ENCODE assay signal across 9 cellular contexts in genomic region chr9:35619800-35620158, GRCh38. TPM values are rescaled to one million over a fixed set of nuclear protein-coding genes. Genes with fewer than 3 reads are reported as not detected.
DNase-seq lines count a peak whose midpoint lies in the region; ATAC-seq lines count a peak whose summit lies in the region.
"Had no signal": no experiment of that assay in that cellular context is flagged by ENCODE, and none has a peak within 500 bp of the region (broad histone marks: within the 10 kb centered on the region; RNA-seq: fewer than 3 reads in every experiment).

No MANE protein-coding gene starts in this region.

- intact Hi-C loops in CD4-positive, alpha-beta memory T cell (cut with micrococcal nuclease) = loop anchor here (5.0 kb wide), 1 partner anchor 263 kb away; no protein-coding TSS in a partner anchor
- intact Hi-C loops in activated T-helper 1 cell treated with anti-CD3 and anti-CD28 coated beads, Interleukin-12 subunit alpha, Interleukin-12 subunit beta, Interleukin-2, Interleukin-4 antibody, amounts not matched to agents 30 ng/mL and 10 ng/mL and 1 ng/mL, durations not matched to agents 14 hours and 24 hours and 36 hours (cut with micrococcal nuclease) = loop anchor here (1.0 to 5.0 kb wide), 7 partner anchors 15 to 208 kb away; partner anchors contain the start of genes CREB3, FAM221B, TLN1 and TMEM8B
- intact Hi-C loops in Right ventricle myocardium superior (cut with DNase I) = no loop called here

- H3K4me3 ChIP-seq in CD4-positive, alpha-beta memory T cell (ENCODE audit: low read length in 2 of 2) = no peak overlapping the region

- H3K9me3 ChIP-seq in CD4-positive, alpha-beta memory T cell (ENCODE audit: control insufficient read depth in 1 of 2, low read length in 2 of 2) = no peaks in the 10 kb centered on the region

- H3K27me3 ChIP-seq in CD4-positive, alpha-beta memory T cell (ENCODE audit: insufficient read depth, low read length) = no peaks in the 10 kb centered on the region

- H3K4me3 Mint-ChIP-seq in CD4-positive, alpha-beta memory T cell = peak overlapping the region in 6 of 8 donors; percentile 8 to 89 (median 48)
- H3K4me3 Mint-ChIP-seq in activated T-helper 1 cell treated with anti-CD3 and anti-CD28 coated beads, Interleukin-12 subunit alpha, Interleukin-12 subunit beta, Interleukin-2, Interleukin-4 antibody, amounts not matched to agents 30 ng/mL and 10 ng/mL and 1 ng/mL, durations not matched to agents 14 hours and 24 hours and 36 hours = peak overlapping the region; percentile 6

- POLR2A ChIA-PET in CD4-positive, alpha-beta memory T cell (lab: Charles Lee; ENCODE audit: partially characterized antibody) = interaction anchor here (0.6 to 8.2 kb wide), 10 partner anchors 9 to 119 kb away, joined by 3 to 148 read pairs (median 6); partner anchors contain the start of genes CCDC107, CREB3, RMRP and SIT1

- H3K4me1 Mint-ChIP-seq in CD4-positive, alpha-beta memory T cell = peaks cover 26 to 52% (median 35%) of the 10 kb centered on the region in 4 donors
- H3K4me1 Mint-ChIP-seq in activated T-helper 1 cell treated with anti-CD3 and anti-CD28 coated beads, Interleukin-12 subunit alpha, Interleukin-12 subunit beta, Interleukin-2, Interleukin-4 antibody, amounts not matched to agents 30 ng/mL and 10 ng/mL and 1 ng/mL, durations not matched to agents 14 hours and 24 hours and 36 hours (ENCODE audit: low read depth) = peaks cover 69% of the 10 kb centered on the region

- H3K36me3 ChIP-seq in CD4-positive, alpha-beta memory T cell (ENCODE audit: insufficient read depth, low read length) = no peaks in the 10 kb centered on the region

- no peaks in the 10 kb centered on the region for H3K36me3 Mint-ChIP-seq in CD4-positive, alpha-beta memory T cell
- H3K36me3 Mint-ChIP-seq in activated T-helper 1 cell treated with anti-CD3 and anti-CD28 coated beads, Interleukin-12 subunit alpha, Interleukin-12 subunit beta, Interleukin-2, Interleukin-4 antibody, amounts not matched to agents 30 ng/mL and 10 ng/mL and 1 ng/mL, durations not matched to agents 14 hours and 24 hours and 36 hours (ENCODE audit: low read depth) = no peaks in the 10 kb centered on the region

- H3K4me1 ChIP-seq in CD4-positive, alpha-beta memory T cell (ENCODE audit: insufficient read depth, low read length) = peaks cover 36% of the 10 kb centered on the region

- no peak for DNase-seq in CD4-positive, alpha-beta memory T cell
- DNase-seq in activated T-helper 1 cell treated with anti-CD3 and anti-CD28 coated beads, Interleukin-12 subunit alpha, Interleukin-12 subunit beta, Interleukin-2, Interleukin-4 antibody, amounts not matched to agents 30 ng/mL and 10 ng/mL and 1 ng/mL, durations not matched to agents 14 hours and 24 hours and 36 hours (ENCODE audit: low spot score) = no peak
- DNase-seq in Right ventricle myocardium superior (no peak), NCI-H69 (lab: John Stamatoyannopoulos, UW) (no peak), cortex of kidney (lab: John Stamatoyannopoulos, UW) (no peak)

- CTCF ChIA-PET in CD4-positive, alpha-beta memory T cell (lab: Charles Lee; ENCODE audit: partially characterized antibody) = interaction anchor here (0.6 to 11.1 kb wide), 15 partner anchors 9 to 136 kb away, joined by 3 to 145 read pairs (median 5); partner anchors contain the start of genes CCDC107, CREB3, RMRP and TLN1

- ATAC-seq in GM19395 (IDR thresholded peaks at IDR 0.05; ENCODE audit: unreplicated experiment) = peak; percentile 51
- ATAC-seq in HG03159 (IDR thresholded peaks at IDR 0.05; ENCODE audit: unreplicated experiment) = peak; percentile 56
- no peak for ATAC-seq in GM21515 (IDR thresholded peaks at IDR 0.05; ENCODE audit: unreplicated experiment)
- ATAC-seq in Right ventricle myocardium superior (ENCODE audit: poor library complexity) = no peak
- ATAC-seq: Panc1 had no signal

- H3K27me3 Mint-ChIP-seq in CD4-positive, alpha-beta memory T cell = no peaks in the 10 kb centered on the region
- peaks cover 2% of the 10 kb centered on the region for H3K27me3 Mint-ChIP-seq in activated T-helper 1 cell treated with anti-CD3 and anti-CD28 coated beads, Interleukin-12 subunit alpha, Interleukin-12 subunit beta, Interleukin-2, Interleukin-4 antibody, amounts not matched to agents 30 ng/mL and 10 ng/mL and 1 ng/mL, durations not matched to agents 14 hours and 24 hours and 36 hours (ENCODE audit: insufficient read depth)

- H3K27ac ChIP-seq in CD4-positive, alpha-beta memory T cell (ENCODE audit: low read depth, low read length) = no peak overlapping the region

- peak overlapping the region; percentile 22 to 95 (median 87) for H3K27ac Mint-ChIP-seq in CD4-positive, alpha-beta memory T cell
- peak overlapping the region; percentile 92 for H3K27ac Mint-ChIP-seq in activated T-helper 1 cell treated with anti-CD3 and anti-CD28 coated beads, Interleukin-12 subunit alpha, Interleukin-12 subunit beta, Interleukin-2, Interleukin-4 antibody, amounts not matched to agents 30 ng/mL and 10 ng/mL and 1 ng/mL, durations not matched to agents 14 hours and 24 hours and 36 hours

- H3K9me3 Mint-ChIP-seq in CD4-positive, alpha-beta memory T cell = no peaks in the 10 kb centered on the region
- H3K9me3 Mint-ChIP-seq in activated T-helper 1 cell treated with anti-CD3 and anti-CD28 coated beads, Interleukin-12 subunit alpha, Interleukin-12 subunit beta, Interleukin-2, Interleukin-4 antibody, amounts not matched to agents 30 ng/mL and 10 ng/mL and 1 ng/mL, durations not matched to agents 14 hours and 24 hours and 36 hours = no peaks in the 10 kb centered on the region

RNA-seq across cellular contexts. Expression of gene CD72, which starts 1.6 kb away (rescaled TPM):
- total RNA-seq in CD4-positive, alpha-beta memory T cell = 1 to 10 TPM; 4.4 to 6.5 TPM
- 1 to 10 TPM; 1.4 to 1.8 TPM for polyA plus RNA-seq in CD4-positive, alpha-beta memory T cell
- total RNA-seq in activated T-helper 1 cell treated with anti-CD3 and anti-CD28 coated beads, Interleukin-12 subunit alpha, Interleukin-12 subunit beta, Interleukin-2, Interleukin-4 antibody, amounts not matched to agents 30 ng/mL and 10 ng/mL and 1 ng/mL, durations not matched to agents 14 hours and 24 hours and 36 hours = 8.3 and 9.6 TPM in 2 replicates
- 0.59 TPM for total RNA-seq in Right ventricle myocardium superior

RNA-seq across cellular contexts. Expression of gene TESK1, which starts 14.7 kb away (rescaled TPM):
- 10 to 100 TPM; 48.9 to 53.5 TPM for total RNA-seq in CD4-positive, alpha-beta memory T cell
- 10 to 100 TPM in 1 of 2 donors, 1 to 10 TPM in 1; 3.3 to 17.1 TPM for polyA plus RNA-seq in CD4-positive, alpha-beta memory T cell
- 61.5 and 62.1 TPM in 2 replicates for total RNA-seq in activated T-helper 1 cell treated with anti-CD3 and anti-CD28 coated beads, Interleukin-12 subunit alpha, Interleukin-12 subunit beta, Interleukin-2, Interleukin-4 antibody, amounts not matched to agents 30 ng/mL and 10 ng/mL and 1 ng/mL, durations not matched to agents 14 hours and 24 hours and 36 hours
- 25.0 TPM for total RNA-seq in Right ventricle myocardium superior

RNA-seq across cellular contexts. Expression of gene SIT1, which starts 31.0 kb away (rescaled TPM):
- total RNA-seq in CD4-positive, alpha-beta memory T cell = 10 to 100 TPM; 68.7 to 70.2 TPM
- 100 to 1,000 TPM; 163 to 231 TPM for polyA plus RNA-seq in CD4-positive, alpha-beta memory T cell
- total RNA-seq in activated T-helper 1 cell treated with anti-CD3 and anti-CD28 coated beads, Interleukin-12 subunit alpha, Interleukin-12 subunit beta, Interleukin-2, Interleukin-4 antibody, amounts not matched to agents 30 ng/mL and 10 ng/mL and 1 ng/mL, durations not matched to agents 14 hours and 24 hours and 36 hours = 86.6 and 90.5 TPM in 2 replicates
- not detected for total RNA-seq in Right ventricle myocardium superior

RNA-seq across cellular contexts. Expression of gene RMRP, which starts 38.0 kb away (rescaled TPM):
- total RNA-seq in CD4-positive, alpha-beta memory T cell = over 10,000 TPM; 18,678 to 21,585 TPM
- 10 to 100 TPM in 1 of 2 donors, not detected in 1; 54.3 TPM for polyA plus RNA-seq in CD4-positive, alpha-beta memory T cell
- 5,317 and 5,787 TPM in 2 replicates for total RNA-seq in activated T-helper 1 cell treated with anti-CD3 and anti-CD28 coated beads, Interleukin-12 subunit alpha, Interleukin-12 subunit beta, Interleukin-2, Interleukin-4 antibody, amounts not matched to agents 30 ng/mL and 10 ng/mL and 1 ng/mL, durations not matched to agents 14 hours and 24 hours and 36 hours
- 19,155 TPM for total RNA-seq in Right ventricle myocardium superior

RNA-seq across cellular contexts. Expression of gene CCDC107, which starts 38.3 kb away (rescaled TPM):
- total RNA-seq in CD4-positive, alpha-beta memory T cell = 10 to 100 TPM; 28.4 to 30.4 TPM
- polyA plus RNA-seq in CD4-positive, alpha-beta memory T cell = 10 to 100 TPM; 90.5 to 92.5 TPM
- 20.6 and 24.0 TPM in 2 replicates for total RNA-seq in activated T-helper 1 cell treated with anti-CD3 and anti-CD28 coated beads, Interleukin-12 subunit alpha, Interleukin-12 subunit beta, Interleukin-2, Interleukin-4 antibody, amounts not matched to agents 30 ng/mL and 10 ng/mL and 1 ng/mL, durations not matched to agents 14 hours and 24 hours and 36 hours
- 48.4 TPM for total RNA-seq in Right ventricle myocardium superior

Comparison
In these comparisons a context has a peak if more than half of its experiments do, and no peak if none do; other contexts are left out.
1. ATAC-seq: peak in GM19395 (single experiment) and HG03159 (single experiment); none in GM21515 (single experiment) and Right ventricle myocardium superior (single experiment).
2. RNA of gene SIT1, which starts 31.0 kb away (total RNA-seq): 86.6 to 90.5 TPM in activated T-helper 1 cell treated with anti-CD3 and anti-CD28 coated beads, Interleukin-12 subunit alpha, Interleukin-12 subunit beta, Interleukin-2, Interleukin-4 antibody, amounts not matched to agents 30 ng/mL and 10 ng/mL and 1 ng/mL, durations not matched to agents 14 hours and 24 hours and 36 hours and 68.7 to 70.2 TPM in CD4-positive, alpha-beta memory T cell; not detected in Right ventricle myocardium superior (single experiment); every median in the first group is over 10 times any median in the second.